ENCODE assay signal across 8 cellular contexts in genomic region chr19:49487277-49488045, GRCh38. TPM values are rescaled to one million over a fixed set of nuclear protein-coding genes. Genes with fewer than 3 reads are reported as not detected.
DNase-seq lines count a peak whose midpoint lies in the region; ATAC-seq and TF ChIP-seq lines count a peak whose summit lies in the region.

TSS of gene RPL13A (plus strand) at chr19:49487608. CDS start at chr19:49487630, 22 bp downstream.

- H3K27me3 ChIP-seq in spleen (replicated peaks in 1 of 7) = no peaks in the 10 kb centered on the region

- peak; percentile 98 for DNase-seq in AG08396 (ENCODE audit: low spot score)
- peak; percentile 92 for DNase-seq in NCI-H345 treated with DMSO at 0.1 percent for 48 hours (lab: John Stamatoyannopoulos, UW; ENCODE audit: unreplicated experiment)
- peak; percentile 98 to 99 (median 99) for DNase-seq in activated CD4-positive, CD25-positive, alpha-beta regulatory T cell (lab: John Stamatoyannopoulos, UW)
- peak; percentile 100 for DNase-seq in central memory CD4-positive, alpha-beta T cell
- peak; percentile 100 for DNase-seq in inferior parietal cortex (ENCODE audit: extremely low spot score)
- peak; percentile 100 for DNase-seq in spleen

- peak within 1 kb of the TSS; percentile 89 to 98 (median 93) for H3K27ac ChIP-seq in spleen

- H3K4me3 ChIP-seq in spleen = peak within 1 kb of the TSS; percentile 76 to 99 (median 93)

- TF ChIP-seq CTCF in spleen (IDR thresholded peaks at IDR 0.05 in 8 of 11, conservative IDR thresholded peaks at IDR 0.05 in 3 of 11) = peak in 4 of 11 experiments; percentile 12 to 40 (median 32)

- ATAC-seq in GM19023 (IDR thresholded peaks at IDR 0.05; ENCODE audit: unreplicated experiment) = peak; percentile 85
- peak; percentile 89 for ATAC-seq in HG03280 (IDR thresholded peaks at IDR 0.05; ENCODE audit: unreplicated experiment)

- peak; percentile 97 to 99 (median 98) for TF ChIP-seq POLR2A in spleen (IDR thresholded peaks at IDR 0.05)

- peaks cover 2 to 78% (median 41%) of the 10 kb centered on the region in 6 donors for H3K36me3 ChIP-seq in spleen

- no peaks in the 10 kb centered on the region for H3K9me3 ChIP-seq in spleen

- 0 to 1% (median 1%) methylated on average over 40 to 57 of the region's 57 CpGs for WGBS in spleen, 5 donors

- peaks cover 21 to 56% (median 45%) of the 10 kb centered on the region in 6 donors for H3K4me1 ChIP-seq in spleen

- intact Hi-C loops in spleen (cut with DNase I; ENCODE audit: low total_unique reads) = no loop called here

RNA-seq across cellular contexts. Expression of gene RPL13A, which starts in this region (rescaled TPM):
- 1,000 to 10,000 TPM; 2,521 to 3,132 (median 2,768) TPM for total RNA-seq in spleen
- polyA plus RNA-seq in spleen = 1,000 to 10,000 TPM; 6,561 to 7,408 (median 7,261) TPM

Comparison
In these comparisons a context has a peak if more than half of its experiments do, and no peak if none do; other contexts are left out.
1. Peak in every context shown above with its lines: DNase-seq, ATAC-seq, H3K4me3 ChIP-seq and H3K27ac ChIP-seq.